8 cellular contexts compared by ENCODE assay signal in the genomic region with DNA sequence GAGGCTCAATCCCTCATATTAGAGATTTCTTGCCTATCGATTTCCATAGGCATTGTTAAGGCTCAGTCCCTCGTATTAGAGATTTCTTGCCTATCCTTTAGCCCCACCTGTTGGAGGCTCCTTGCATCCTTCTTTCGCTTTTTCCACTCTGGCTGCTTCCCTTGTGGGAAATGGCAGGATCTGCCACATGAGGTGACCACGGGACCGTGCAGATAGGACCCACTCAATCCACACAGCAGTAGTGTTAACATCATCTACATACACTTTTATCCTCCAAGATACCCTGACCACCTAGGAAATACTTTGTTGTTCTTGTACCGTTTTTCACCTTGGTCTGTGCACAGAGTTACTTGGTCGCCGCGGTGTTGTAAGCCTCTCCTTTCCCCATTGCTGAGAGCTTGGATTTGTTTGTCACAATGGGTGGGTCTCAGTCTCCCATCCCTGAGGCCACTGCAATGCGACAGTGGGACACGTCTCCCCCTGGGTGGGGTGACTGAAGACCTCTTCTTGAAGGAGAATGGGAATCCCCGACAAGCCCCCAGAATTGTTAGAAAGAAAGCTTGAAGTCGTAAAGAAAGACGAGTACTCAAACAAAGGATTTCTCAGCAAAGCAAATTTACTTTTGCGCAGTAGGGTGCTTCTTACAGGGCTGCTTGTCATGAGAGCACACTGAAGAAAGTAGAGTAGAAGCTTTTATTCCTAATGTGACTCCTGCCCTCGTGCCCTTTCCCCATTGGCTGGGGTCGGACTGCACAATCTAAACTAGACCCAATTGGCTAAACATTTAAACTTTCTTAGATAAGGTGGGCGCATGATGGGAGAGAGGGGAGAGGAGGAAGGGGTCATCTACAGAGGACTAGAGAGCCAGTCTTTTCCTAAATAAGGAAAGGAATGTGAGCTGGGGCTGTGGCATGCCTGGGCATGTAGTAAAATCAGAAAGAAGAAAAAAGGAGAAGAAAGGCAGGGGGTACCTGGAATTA. TPM values are rescaled to one million over a fixed set of nuclear protein-coding genes. Genes with fewer than 3 reads are reported as not detected.
DNase-seq lines count a peak whose midpoint lies in the region; ATAC-seq, FAIRE-seq and TF ChIP-seq lines count a peak whose summit lies in the region.

No MANE protein-coding gene starts in this region.

- H3K9ac ChIP-seq in HUES48 (ENCODE audit: low read depth, low read length) = peak overlapping the region; percentile 89

- no peak for FAIRE-seq in frontal cortex (lab: Jason Lieb, UNC)

- no peak for ATAC-seq in HG02678 (IDR thresholded peaks at IDR 0.05; ENCODE audit: unreplicated experiment)

- H3K36me3 ChIP-seq in HUES48 (ENCODE audit: control insufficient read depth, insufficient read depth, low read length) = no peaks in the 10 kb centered on the region; the same call in 1 of the 2 replicates

- H3K4me3 ChIP-seq in HUES48 (ENCODE audit: low read depth, low read length) (peak overlapping the region; percentile 46), astrocyte of the cerebellum (ENCODE audit: low read depth, low read length) (no peak overlapping the region)

- DNase-seq in COLO668 (lab: John Stamatoyannopoulos, UW; ENCODE audit: unreplicated experiment) (peak; percentile 21), astrocyte of the cerebellum (ENCODE audit: low read depth) (peak; percentile 24), iris pigment epithelial cell (ENCODE audit: low read depth) (peak; percentile 44), GOT3 (lab: John Stamatoyannopoulos, UW) (no peak), frontal cortex (ENCODE audit: low spot score in 2 of 2) (no peak), GM13977 (ENCODE audit: low spot score) (no peak)

- H3K4me1 ChIP-seq in HUES48 (ENCODE audit: control insufficient read depth, insufficient read depth, low read length) = peaks cover 28% of the 10 kb centered on the region

- no peaks in the 10 kb centered on the region for H3K9me3 ChIP-seq in HUES48 (ENCODE audit: control insufficient read depth, insufficient read depth, low read length)

- peak; percentile 60 for TF ChIP-seq CTCF in astrocyte of the cerebellum (IDR thresholded peaks at IDR 0.05; ENCODE audit: low read depth, low read length, missing control alignments)
- TF ChIP-seq CTCF in GM13977 (IDR thresholded peaks at IDR 0.05; ENCODE audit: extremely low read depth, insufficient read depth, missing control alignments) = no peak

- peak overlapping the region; percentile 100 for H3K27ac ChIP-seq in HUES48 (ENCODE audit: low read depth, low read length)

- in situ Hi-C loops in astrocyte of the cerebellum (cut with HindIII; ENCODE audit: low sequenced_read_pairs) (no loop called here), GM13977 (cut with MboI; ENCODE audit: low pct_unique_long_range_greater_than_20kb, low sequenced_read_pairs, unreplicated experiment) (no loop called here)

- no peaks in the 10 kb centered on the region for H3K27me3 ChIP-seq in HUES48 (ENCODE audit: control insufficient read depth, insufficient read depth, low read length)

RNA-seq across cellular contexts. Expression of a gene that starts 19.8 kb away (rescaled TPM):
- total RNA-seq in frontal cortex = 17.5 TPM

RNA-seq across cellular contexts. Expression of a gene that starts 29.0 kb away (rescaled TPM):
- total RNA-seq in frontal cortex = 49.3 TPM

RNA-seq across cellular contexts. Expression of a gene that starts 29.5 kb away (rescaled TPM):
- total RNA-seq in frontal cortex = not detected

Comparison
In these comparisons a context has a peak if more than half of its experiments do, and no peak if none do; other contexts are left out.
1. DNase-seq: peak in COLO668 (single experiment), astrocyte of the cerebellum (single experiment) and iris pigment epithelial cell (single experiment); none in GOT3 (single experiment), frontal cortex (0 of 2) and GM13977 (single experiment).